Comparison of ENCODE assay signal across 11 cellular contexts in genomic region chr2:190693533-190694226, GRCh38. TPM values are rescaled to one million over a fixed set of nuclear protein-coding genes. Genes with fewer than 3 reads are reported as not detected.
A peak's percentile ranks its signal among the peaks of the same experiment; 100 is the strongest.
DNase-seq lines count a peak whose midpoint lies in the region; ATAC-seq, FAIRE-seq and TF ChIP-seq lines count a peak whose summit lies in the region.
"Had no signal": no experiment of that assay in that cellular context is flagged by ENCODE, and none has a peak within 500 bp of the region (broad histone marks: within the 10 kb centered on the region; RNA-seq: fewer than 3 reads in every experiment).

No MANE protein-coding gene starts in this region.

- peak overlapping the region; percentile 81 for H3K27ac Mint-ChIP-seq in activated CD4-positive, alpha-beta memory T cell treated with anti-CD3 and anti-CD28 coated beads for 36 hours
- H3K27ac Mint-ChIP-seq in activated CD4-positive, alpha-beta memory T cell treated with anti-CD3 and anti-CD28 coated beads, Interleukin-2, amount 10 ng/mL, durations not matched to agents 7 days and 5 days = no peak overlapping the region
- H3K27ac Mint-ChIP-seq: type B pancreatic cell had no signal

- peaks cover 0 to 3% of the 10 kb centered on the region in 2 experiments; a peak in 1 of 4 replicates for H3K36me3 ChIP-seq in GM12878 (ENCODE audit: control insufficient read depth in 2 of 2, insufficient read depth in 2 of 2, low read length in 1 of 2)
- H3K36me3 ChIP-seq in mesendoderm (ENCODE audit: control insufficient read depth, insufficient read depth, low read length) = no peaks in the 10 kb centered on the region

- ATAC-seq in GM19397 (IDR thresholded peaks at IDR 0.05; ENCODE audit: unreplicated experiment) (peak; percentile 70), HG02884 (IDR thresholded peaks at IDR 0.05; ENCODE audit: unreplicated experiment) (peak; percentile 88), GM12878 (peak; percentile 71), GM19455 (IDR thresholded peaks at IDR 0.05; ENCODE audit: unreplicated experiment) (no peak)

- CTCF ChIA-PET in activated CD4-positive, alpha-beta memory T cell treated with anti-CD3 and anti-CD28 coated beads for 36 hours (lab: Charles Lee) = interaction anchor here (1.0 to 7.2 kb wide), 2 partner anchors 13 to 14 kb away, joined by 4 to 49 read pairs; no protein-coding TSS in a partner anchor
- CTCF ChIA-PET in activated CD4-positive, alpha-beta memory T cell treated with anti-CD3 and anti-CD28 coated beads, Interleukin-2, amount 10 ng/mL, durations not matched to agents 7 days and 5 days (lab: Charles Lee) = interaction anchor here (1.0 to 4.7 kb wide), 2 partner anchors 9 to 14 kb away, joined by 3 to 29 read pairs; no protein-coding TSS in a partner anchor
- CTCF ChIA-PET in GM12878 (lab: Yijun Ruan, JAX) = interaction anchor here (0.9 to 19.0 kb wide), 16 partner anchors 11 to 253 kb away, joined by 3 to 283 read pairs (median 5); partner anchors contain the start of gene NEMP2

- H3K4me3 Mint-ChIP-seq in activated CD4-positive, alpha-beta memory T cell treated with anti-CD3 and anti-CD28 coated beads for 36 hours = no peak overlapping the region
- H3K4me3 Mint-ChIP-seq in activated CD4-positive, alpha-beta memory T cell treated with anti-CD3 and anti-CD28 coated beads, Interleukin-2, amount 10 ng/mL, durations not matched to agents 7 days and 5 days = no peak overlapping the region
- H3K4me3 Mint-ChIP-seq: type B pancreatic cell had no signal

- DNase-seq in activated CD4-positive, alpha-beta memory T cell treated with anti-CD3 and anti-CD28 coated beads for 36 hours = peak; percentile 46
- DNase-seq in activated CD4-positive, alpha-beta memory T cell treated with anti-CD3 and anti-CD28 coated beads, Interleukin-2, amount 10 ng/mL, durations not matched to agents 7 days and 5 days = no peak
- DNase-seq in GM12878 (ENCODE audit: low read depth, low spot score) = no peak
- no peak for DNase-seq in NK-92 (lab: John Stamatoyannopoulos, UW; ENCODE audit: unreplicated experiment)
- no peak for DNase-seq in mesendoderm
- DNase-seq: NCI-H1092, NCI-H526 had no signal

- POLR2A ChIA-PET in activated CD4-positive, alpha-beta memory T cell treated with anti-CD3 and anti-CD28 coated beads for 36 hours (lab: Charles Lee) = interaction anchor here (1.0 to 5.0 kb wide), 5 partner anchors 10 to 43 kb away, joined by 4 to 31 read pairs (median 7); no protein-coding TSS in a partner anchor
- POLR2A ChIA-PET in activated CD4-positive, alpha-beta memory T cell treated with anti-CD3 and anti-CD28 coated beads, Interleukin-2, amount 10 ng/mL, durations not matched to agents 7 days and 5 days (lab: Charles Lee) = interaction anchor here (1.7 kb wide), 1 partner anchor 14 kb away, joined by 4 read pairs; no protein-coding TSS in a partner anchor
- POLR2A ChIA-PET in GM12878 (lab: Charles Lee) = interaction anchor here (0.6 to 5.0 kb wide), 14 partner anchors 9 to 188 kb away, joined by 3 to 29 read pairs (median 6); partner anchors contain the start of gene NEMP2

- RAD21 ChIA-PET in GM12878 (lab: Charles Lee; ENCODE audit: unreplicated experiment) = interaction anchor here (1.0 to 10.1 kb wide), 14 partner anchors 10 to 310 kb away, joined by 3 to 178 read pairs (median 5); partner anchors contain the start of gene NEMP2

- H3K4me1 ChIP-seq in GM12878 (ENCODE audit: control insufficient read depth, insufficient read depth, low read length) = peaks cover 18% of the 10 kb centered on the region
- peaks cover 6% of the 10 kb centered on the region for H3K4me1 ChIP-seq in mesendoderm (ENCODE audit: control insufficient read depth, low read depth, low read length)

- H3K18ac ChIP-seq in mesendoderm (ENCODE audit: low read length) = no peak overlapping the region

- no TSS peak for BruUV-seq in GM12878 (replicated peaks; lab: Mats Ljungman, UMichigan)

- H2BK5ac ChIP-seq in mesendoderm (ENCODE audit: low read length) = no peak overlapping the region

- no peaks in the 10 kb centered on the region for H3K9me3 ChIP-seq in GM12878 (replicated peaks; ENCODE audit: control insufficient read depth, insufficient read depth, low read length)

- H3K9ac ChIP-seq in GM12878 (ENCODE audit: control insufficient read depth, insufficient read depth, low read length) = peak overlapping the region; percentile 12; the same call in 1 of the 2 replicates
- H3K9ac ChIP-seq in mesendoderm (ENCODE audit: low read length) = no peak overlapping the region

- H3K4ac ChIP-seq in mesendoderm (ENCODE audit: low read depth, low read length) = no peak overlapping the region

- no peak overlapping the region for H3K4me3 ChIP-seq in GM12878
- no peak overlapping the region for H3K4me3 ChIP-seq in mesendoderm (ENCODE audit: low read length)

- TF ChIP-seq POLR2A in GM12878 (IDR thresholded peaks at IDR 0.05; ENCODE audit: low read depth, low read length) = no peak

- peak overlapping the region; percentile 15; the same call in 1 of the 2 replicates for H2AFZ ChIP-seq in GM12878 (ENCODE audit: control insufficient read depth, low read depth, low read length)

- no peak overlapping the region for H2BK120ac ChIP-seq in mesendoderm (ENCODE audit: low read depth, low read length)

- no peak for FAIRE-seq in GM12878 (lab: Jason Lieb, UNC)

- H3K27me3 ChIP-seq in GM12878 (replicated peaks in 1 of 2; ENCODE audit: control insufficient read depth in 2 of 2, insufficient read depth in 2 of 2, low read length in 1 of 2) = no peaks in the 10 kb centered on the region
- no peaks in the 10 kb centered on the region for H3K27me3 ChIP-seq in mesendoderm (ENCODE audit: insufficient read depth, low read length, poor library complexity)

- H3K79me1 ChIP-seq in mesendoderm (ENCODE audit: low read length) = no peaks in the 10 kb centered on the region

- no peak overlapping the region for H3K23ac ChIP-seq in mesendoderm (ENCODE audit: low read length)

- intact Hi-C loops in activated CD4-positive, alpha-beta memory T cell treated with anti-CD3 and anti-CD28 coated beads for 36 hours (cut with micrococcal nuclease) = no loop called here
- intact Hi-C loops in GM12878 (cut with micrococcal nuclease; ENCODE audit: unreplicated experiment) = loop anchor here (2.0 kb wide), 1 partner anchor 25 kb away; no protein-coding TSS in a partner anchor

- SMC1A ChIA-PET in GM12878 (lab: Charles Lee; ENCODE audit: uncharacterized antibody, unreplicated experiment) = interaction anchor here (0.7 to 19.8 kb wide), 21 partner anchors 10 to 317 kb away, joined by 3 to 385 read pairs (median 4); partner anchors contain the start of gene NAB1

- H2AK5ac ChIP-seq in mesendoderm (ENCODE audit: low read length) = no peak overlapping the region

- peak; percentile 13 to 58; a peak in 3 of 4 replicates for TF ChIP-seq EP300 in GM12878 (IDR thresholded peaks at IDR 0.05; ENCODE audit: borderline replicate concordance in 1 of 2, control insufficient read depth in 1 of 2, low read depth in 2 of 2, low read length in 2 of 2)

- H3K27me3 Mint-ChIP-seq in activated CD4-positive, alpha-beta memory T cell treated with anti-CD3 and anti-CD28 coated beads for 36 hours = no peaks in the 10 kb centered on the region
- H3K27me3 Mint-ChIP-seq in activated CD4-positive, alpha-beta memory T cell treated with anti-CD3 and anti-CD28 coated beads, Interleukin-2, amount 10 ng/mL, durations not matched to agents 7 days and 5 days = no peaks in the 10 kb centered on the region
- H3K27me3 Mint-ChIP-seq: type B pancreatic cell had no signal

- in situ Hi-C loops in GM12878 (cut with MboI) = no loop called here

- peaks cover 46% of the 10 kb centered on the region for H3K4me1 Mint-ChIP-seq in activated CD4-positive, alpha-beta memory T cell treated with anti-CD3 and anti-CD28 coated beads for 36 hours (ENCODE audit: low read depth)
- H3K4me1 Mint-ChIP-seq in activated CD4-positive, alpha-beta memory T cell treated with anti-CD3 and anti-CD28 coated beads, Interleukin-2, amount 10 ng/mL, durations not matched to agents 7 days and 5 days = peaks cover 29% of the 10 kb centered on the region

- H3K4me2 ChIP-seq in GM12878 (ENCODE audit: control insufficient read depth, insufficient read depth) (peak overlapping the region; percentile 59), mesendoderm (ENCODE audit: low read length) (no peak overlapping the region)

- TF ChIP-seq RAD21 in GM12878 (IDR thresholded peaks at IDR 0.05; ENCODE audit: insufficient read depth, low read depth, low read length) = no peak

- H3K27ac ChIP-seq in GM12878 (ENCODE audit: control insufficient read depth, insufficient read depth) (peak overlapping the region; percentile 46), mesendoderm (ENCODE audit: low read depth, low read length) (no peak overlapping the region)

- no peaks in the 10 kb centered on the region for H3K9me3 Mint-ChIP-seq in activated CD4-positive, alpha-beta memory T cell treated with anti-CD3 and anti-CD28 coated beads for 36 hours
- no peaks in the 10 kb centered on the region for H3K9me3 Mint-ChIP-seq in activated CD4-positive, alpha-beta memory T cell treated with anti-CD3 and anti-CD28 coated beads, Interleukin-2, amount 10 ng/mL, durations not matched to agents 7 days and 5 days
- H3K9me3 Mint-ChIP-seq: type B pancreatic cell had no signal

- H3K79me2 ChIP-seq in GM12878 (ENCODE audit: control insufficient read depth, insufficient read depth, low read length) (no peaks in the 10 kb centered on the region), mesendoderm (ENCODE audit: control insufficient read depth, insufficient read depth, low read length) (no peaks in the 10 kb centered on the region)

- no peak overlapping the region for H4K5ac ChIP-seq in mesendoderm (ENCODE audit: low read length)

- no peaks in the 10 kb centered on the region for H4K20me1 ChIP-seq in GM12878 (ENCODE audit: control insufficient read depth, insufficient read depth)

- no peak for TF ChIP-seq CTCF in GM12878 (IDR thresholded peaks at IDR 0.05 in 2 of 3, conservative IDR thresholded peaks at IDR 0.05 in 1 of 3; ENCODE audit: control insufficient read depth in 2 of 3, extremely low read depth in 1 of 3, insufficient read depth in 1 of 3, low read depth in 3 of 3, low read length in 3 of 3)

- WGBS in GM12878 (ENCODE audit: insufficient coverage, insufficient replicate concordance, low lambda C conversion rate, missing lambda C conversion rate) = 18% methylated on average over 2 of the region's 2 CpGs
- no CpG with 5 or more reads among the region's 2 CpGs for WGBS in mesendoderm (ENCODE audit: extremely low coverage, insufficient coverage, low lambda C conversion rate)

- H4K8ac ChIP-seq in mesendoderm (ENCODE audit: low read depth, low read length) = no peak overlapping the region

- H2BK15ac ChIP-seq in mesendoderm (replicated peaks; ENCODE audit: low read depth) = no peak overlapping the region

- no peak overlapping the region for H3K56ac ChIP-seq in mesendoderm (ENCODE audit: low read length)

- H3K36me3 Mint-ChIP-seq in activated CD4-positive, alpha-beta memory T cell treated with anti-CD3 and anti-CD28 coated beads for 36 hours = peaks cover 40% of the 10 kb centered on the region
- H3K36me3 Mint-ChIP-seq in activated CD4-positive, alpha-beta memory T cell treated with anti-CD3 and anti-CD28 coated beads, Interleukin-2, amount 10 ng/mL, durations not matched to agents 7 days and 5 days (ENCODE audit: low read depth) = peaks cover 30% of the 10 kb centered on the region

RNA-seq across cellular contexts. Expression of gene NAB1, which starts 44.8 kb away (rescaled TPM):
- total RNA-seq in activated CD4-positive, alpha-beta memory T cell treated with anti-CD3 and anti-CD28 coated beads for 36 hours = 10 to 100 TPM; 48.7 to 51.5 TPM
- total RNA-seq in activated CD4-positive, alpha-beta memory T cell treated with anti-CD3 and anti-CD28 coated beads, Interleukin-2, amount 10 ng/mL, durations not matched to agents 7 days and 5 days = 10 to 100 TPM; 21.7 to 28.1 TPM
- total RNA-seq in GM12878 (2013; cell fraction: nucleolus; rRNA removed) = 61.0 and 61.9 TPM in 2 replicates
- 24.5 and 28.9 TPM in 2 replicates for total RNA-seq in GM12878 (2014; rRNA removed)
- total RNA-seq in GM12878 (2014; rRNA removed; fragmentation: Illumina TruSeq; extraction: Trizol) = 32.6 and 34.7 TPM in 2 replicates
- total RNA-seq in GM12878 (2021) = 30.5 and 33.2 TPM in 2 replicates
- 14.6 TPM for polyA plus RNA-seq in GM12878 (2011; ENCODE audit: low read depth)
- 39.6 and 61.5 TPM in 2 replicates for polyA plus RNA-seq in GM12878 (2011; rRNA removed)
- polyA plus RNA-seq in GM12878 (2011; cell fraction: cytosol; rRNA removed) = 16.9 TPM in 2 replicates
- 67.0 and 70.5 TPM in 2 replicates for polyA plus RNA-seq in GM12878 (2011; cell fraction: nucleus; rRNA removed)
- polyA plus RNA-seq in GM12878 (2012) = 18.3 and 20.1 TPM in 2 replicates
- polyA plus RNA-seq in GM12878 (2014; fragmentation: Illumina TruSeq; extraction: Trizol) = 28.1 and 37.0 TPM in 2 replicates
- 1 to 10 TPM; 4.5 to 4.9 TPM for polyA plus RNA-seq in GM12878 (2014; fragmentation: Nextera tagmentation; extraction: Ambion mirVana)
- 18.5 and 21.5 TPM in 2 replicates for polyA plus RNA-seq in GM12878 (2014; rRNA removed)
- polyA plus RNA-seq in GM12878 (2016; fragmentation: Nextera tagmentation; extraction: Ambion mirVana) = 10 to 100 TPM; 10.3 to 11.1 TPM
- 41.6 and 46.1 TPM in 2 replicates for polyA minus RNA-seq in GM12878 (2011; rRNA and poly(A)+ RNA removed)
- 20.8 and 27.7 TPM in 2 replicates for polyA minus RNA-seq in GM12878 (2011; cell fraction: cytosol; rRNA and poly(A)+ RNA removed)
- polyA minus RNA-seq in GM12878 (2011; cell fraction: nucleus; rRNA and poly(A)+ RNA removed) = 23.0 and 28.8 TPM in 2 replicates
- 17.5 TPM for polyA plus RNA-seq in mesendoderm (2013, experiment 1 of 2)
- 17.0 TPM for polyA plus RNA-seq in mesendoderm (2013, experiment 2 of 2)
